32 cellular contexts compared by ENCODE assay signal in the genomic region with DNA sequence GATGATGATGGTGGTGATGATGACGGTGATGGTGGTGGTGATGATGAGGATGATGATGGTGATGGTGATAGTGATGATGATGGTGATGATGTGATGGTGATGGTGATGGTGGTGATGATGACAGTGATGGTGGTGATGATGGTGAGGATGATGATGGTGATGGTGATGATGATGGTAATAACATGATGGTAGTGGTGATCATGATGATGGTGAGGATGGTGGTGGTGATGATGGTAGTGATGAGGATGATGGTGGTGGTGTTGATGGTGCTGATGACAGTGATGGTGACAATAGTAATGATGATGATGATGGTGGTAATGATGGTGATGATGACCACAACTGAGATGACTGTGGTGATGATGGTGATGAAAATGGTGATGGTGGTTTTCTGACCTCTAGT. TPM values are rescaled to one million over a fixed set of nuclear protein-coding genes. Genes with fewer than 3 reads are reported as not detected.
"Had no signal": no experiment of that assay in that cellular context is flagged by ENCODE, and none has a peak within 500 bp of the region (broad histone marks: within the 10 kb centered on the region; RNA-seq: fewer than 3 reads in every experiment).

No MANE protein-coding gene starts in this region.

- H3K27me3 ChIP-seq: brain microvascular endothelial cell, foreskin keratinocyte had no signal

- H3K27ac ChIP-seq: brain microvascular endothelial cell, esophagus muscularis mucosa, foreskin keratinocyte, gastrocnemius medialis, heart left ventricle had no signal

- H3K4me1 ChIP-seq: esophagus muscularis mucosa, foreskin keratinocyte, gastrocnemius medialis, heart left ventricle had no signal

- FAIRE-seq: astrocyte, colon had no signal

- DNase-seq: activated CD4-positive, alpha-beta memory T cell treated with anti-CD3 and anti-CD28 coated beads for 36 hours; activated CD4-positive, alpha-beta T cell treated with anti-CD3 and anti-CD28 coated beads for 36 hours; activated CD4-positive, alpha-beta T cell treated with anti-CD3 and anti-CD28 coated beads, Interleukin-2, amount 10 ng/mL, durations not matched to agents 24 days and 14 days; activated CD4-positive, CD25-positive, alpha-beta regulatory T cell; activated CD8-positive, alpha-beta memory T cell treated with anti-CD3 and anti-CD28 coated beads, Interleukin-2, amount 50 U/mL, for 48 hours; activated CD8-positive, alpha-beta T cell treated with anti-CD3 and anti-CD28 coated beads, Interleukin-2, amount 10 ng/mL, durations not matched to agents 7 days and 5 days; activated gamma-delta T cell; activated naive CD4-positive, alpha-beta T cell; activated naive CD4-positive, alpha-beta T cell treated with anti-CD3 and anti-CD28 coated beads, Interleukin-2, amount 50 U/mL, for 16 hours; activated T-cell treated with anti-CD3 and anti-CD28 coated beads for 4 hours; activated T-cell treated with anti-CD3 and anti-CD28 coated beads, Interleukin-2, amount 50 U/mL, for 72 hours; amniotic stem cell; anterior cingulate cortex; brain microvascular endothelial cell; caudate nucleus; cortex of kidney; dermis blood vessel endothelial cell; effector CD4-positive, alpha-beta T cell; effector memory CD8-positive, alpha-beta T cell; erythroblast; foreskin keratinocyte; gastrocnemius medialis; glutamatergic neuron; heart left ventricle; T-helper 2 cell had no signal

- H3K9me3 ChIP-seq: esophagus muscularis mucosa, gastrocnemius medialis, heart left ventricle had no signal

- H3K4me3 ChIP-seq: esophagus muscularis mucosa, gastrocnemius medialis, heart left ventricle had no signal

- H3K36me3 ChIP-seq: brain microvascular endothelial cell, esophagus muscularis mucosa, gastrocnemius medialis, heart left ventricle had no signal

- ATAC-seq: activated CD4-positive, alpha-beta T cell treated with anti-CD3 and anti-CD28 coated beads for 36 hours; activated CD8-positive, alpha-beta T cell treated with anti-CD3 and anti-CD28 coated beads, Interleukin-2, amount 10 ng/mL, durations not matched to agents 7 days and 5 days; effector memory CD8-positive, alpha-beta T cell; foreskin keratinocyte; gastrocnemius medialis; heart left ventricle had no signal

RNA-seq across cellular contexts. Expression of a gene that starts 4.9 kb away (rescaled TPM):
- total RNA-seq: activated CD4-positive, alpha-beta memory T cell treated with anti-CD3 and anti-CD28 coated beads for 36 hours; activated CD4-positive, alpha-beta T cell treated with anti-CD3 and anti-CD28 coated beads for 36 hours; activated CD4-positive, alpha-beta T cell treated with anti-CD3 and anti-CD28 coated beads, Interleukin-2, amount 10 ng/mL, durations not matched to agents 24 days and 14 days; activated CD8-positive, alpha-beta memory T cell treated with anti-CD3 and anti-CD28 coated beads for 36 hours; activated CD8-positive, alpha-beta T cell treated with anti-CD3 and anti-CD28 coated beads, Interleukin-2, amount 10 ng/mL, durations not matched to agents 7 days and 5 days; activated T-cell treated with anti-CD3 and anti-CD28 coated beads, Interleukin-2, amount 50 U/mL, for 72 hours; astrocyte; chondrocyte; dermis blood vessel endothelial cell; esophagus muscularis mucosa; foreskin keratinocyte; gastrocnemius medialis; heart left ventricle; T-helper 1 cell treated with Interleukin-12 subunit alpha and Interleukin-12 subunit beta and Interleukin-4 antibody, amounts not matched to agents 30 ng/mL and 1 ng/mL, for 36 hours had no signal
- polyA plus RNA-seq: adipose tissue, foreskin keratinocyte, heart left ventricle had no signal

RNA-seq across cellular contexts. Expression of a gene that starts 42.9 kb away (rescaled TPM):
- total RNA-seq: activated CD4-positive, alpha-beta memory T cell treated with anti-CD3 and anti-CD28 coated beads for 36 hours; activated CD4-positive, alpha-beta T cell treated with anti-CD3 and anti-CD28 coated beads, Interleukin-2, amount 10 ng/mL, durations not matched to agents 24 days and 14 days; activated CD8-positive, alpha-beta memory T cell treated with anti-CD3 and anti-CD28 coated beads for 36 hours; dermis blood vessel endothelial cell had no signal
